Comparison of ENCODE assay signal across 9 cellular contexts in the genomic region with DNA sequence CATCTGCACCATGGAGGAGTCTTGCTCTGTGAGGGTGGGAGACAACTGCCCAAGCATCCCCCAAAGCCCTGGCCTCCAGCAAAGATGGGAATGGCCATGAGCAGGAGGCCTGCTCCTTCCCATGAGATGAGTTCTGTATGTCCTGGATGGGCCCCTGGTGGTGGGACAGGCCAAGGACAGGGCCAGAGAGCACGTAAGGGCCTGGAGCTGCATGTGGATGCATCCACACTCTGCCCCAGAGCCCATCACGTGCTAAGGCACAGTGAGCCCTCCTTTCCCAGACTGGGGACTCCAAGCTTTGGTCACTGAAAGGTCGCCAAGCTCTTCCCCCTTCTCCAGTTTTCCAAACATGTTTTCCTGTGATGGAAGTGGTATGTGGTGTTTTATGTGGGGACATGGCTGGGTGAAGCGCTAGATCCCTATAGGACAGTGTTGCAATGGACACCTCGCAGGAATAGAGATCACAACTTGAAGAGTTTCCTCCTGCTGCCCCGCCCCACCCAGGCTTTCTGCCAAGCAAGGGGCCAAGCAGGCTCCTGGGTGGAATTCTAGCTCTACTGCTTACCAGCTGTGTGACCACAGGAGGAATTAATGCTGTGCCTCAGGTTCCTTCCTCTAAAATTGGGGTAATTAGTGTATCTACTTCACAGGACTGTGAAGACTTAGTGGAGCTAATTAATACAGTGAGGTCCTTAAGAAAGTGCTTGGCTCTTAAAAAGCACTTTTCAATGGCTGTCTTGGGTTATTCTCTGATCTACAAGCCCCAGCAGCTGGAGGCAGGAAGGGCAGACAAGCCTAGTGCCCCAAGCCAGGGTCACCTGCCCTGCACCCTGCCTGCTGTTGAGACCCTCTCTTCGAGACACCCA.
A peak's percentile ranks its signal among the peaks of the same experiment; 100 is the strongest.
DNase-seq lines count a peak whose midpoint lies in the region; ATAC-seq, FAIRE-seq and TF ChIP-seq lines count a peak whose summit lies in the region.
"Had no signal": no experiment of that assay in that cellular context is flagged by ENCODE, and none has a peak within 500 bp of the region (broad histone marks: within the 10 kb centered on the region; RNA-seq: fewer than 3 reads in every experiment).

No MANE protein-coding gene starts in this region.

- H3K9me3 ChIP-seq in gastrocnemius medialis = no peaks in the 10 kb centered on the region
- H3K9me3 ChIP-seq: breast epithelium had no signal

- no peaks in the 10 kb centered on the region for H3K36me3 Mint-ChIP-seq in activated CD4-positive, alpha-beta T cell treated with anti-CD3 and anti-CD28 coated beads, Interleukin-2, amount 10 ng/mL, durations not matched to agents 24 days and 14 days (ENCODE audit: low read depth)

- DNase-seq in GM12891 (ENCODE audit: insufficient read length, low spot score) = no peak
- DNase-seq in RPMI7951 (ENCODE audit: low read depth) = peak; percentile 88
- peak; percentile 70 for DNase-seq in fibroblast of gingiva (ENCODE audit: low read depth)
- peak in 1 of 2 donors; percentile 49 for DNase-seq in gastrocnemius medialis
- no peak for DNase-seq in activated CD4-positive, alpha-beta T cell treated with anti-CD3 and anti-CD28 coated beads, Interleukin-2, amount 10 ng/mL, durations not matched to agents 24 days and 14 days
- DNase-seq in NCI-H1105 treated with DMSO at 0.1 percent for 48 hours (lab: John Stamatoyannopoulos, UW) = no peak
- no peak for DNase-seq in stimulated activated CD8-positive, alpha-beta memory T cell treated with anti-CD3 and anti-CD28 coated beads, Interleukin-4, amount 100 ng/mL, for 48 hours

- no peak overlapping the region for H3K4me3 ChIP-seq in gastrocnemius medialis
- H3K4me3 ChIP-seq: breast epithelium had no signal

- TF ChIP-seq CTCF in gastrocnemius medialis (IDR thresholded peaks at IDR 0.05 in 4 of 5, conservative IDR thresholded peaks at IDR 0.05 in 1 of 5) = no peak

- peaks cover 30% of the 10 kb centered on the region for H3K4me1 Mint-ChIP-seq in activated CD4-positive, alpha-beta T cell treated with anti-CD3 and anti-CD28 coated beads, Interleukin-2, amount 10 ng/mL, durations not matched to agents 24 days and 14 days

- H3K9me3 Mint-ChIP-seq in activated CD4-positive, alpha-beta T cell treated with anti-CD3 and anti-CD28 coated beads, Interleukin-2, amount 10 ng/mL, durations not matched to agents 24 days and 14 days = no peaks in the 10 kb centered on the region

- intact Hi-C loops in gastrocnemius medialis (cut with DNase I; ENCODE audit: low total_unique reads) = no loop called here
- intact Hi-C loops in activated CD4-positive, alpha-beta T cell treated with anti-CD3 and anti-CD28 coated beads, Interleukin-2, amount 10 ng/mL, durations not matched to agents 24 days and 14 days (cut with micrococcal nuclease) = loop anchor here (5.0 kb wide), 1 partner anchor 35 kb away; no protein-coding TSS in a partner anchor

- peak; percentile 22 to 24 for ATAC-seq in gastrocnemius medialis
- ATAC-seq in activated CD4-positive, CD25-positive, alpha-beta regulatory T cell treated with anti-CD3 and anti-CD28 coated beads, Interleukin-2, amount 50 U/mL, for 24 hours = no peak

- H3K27me3 ChIP-seq in gastrocnemius medialis = no peaks in the 10 kb centered on the region
- H3K27me3 ChIP-seq: breast epithelium had no signal

- no peak overlapping the region for H3K27ac ChIP-seq in gastrocnemius medialis

- no peak overlapping the region for H3K27ac Mint-ChIP-seq in activated CD4-positive, alpha-beta T cell treated with anti-CD3 and anti-CD28 coated beads, Interleukin-2, amount 10 ng/mL, durations not matched to agents 24 days and 14 days

- H3K27me3 Mint-ChIP-seq in activated CD4-positive, alpha-beta T cell treated with anti-CD3 and anti-CD28 coated beads, Interleukin-2, amount 10 ng/mL, durations not matched to agents 24 days and 14 days = no peaks in the 10 kb centered on the region

- H3K36me3 ChIP-seq in gastrocnemius medialis = no peaks in the 10 kb centered on the region
- H3K36me3 ChIP-seq: breast epithelium had no signal

- no peak overlapping the region for H3K4me3 Mint-ChIP-seq in activated CD4-positive, alpha-beta T cell treated with anti-CD3 and anti-CD28 coated beads, Interleukin-2, amount 10 ng/mL, durations not matched to agents 24 days and 14 days

- FAIRE-seq in GM12891 (lab: Jason Lieb, UNC) = peak; percentile 9

- peaks cover 73 to 85% of the 10 kb centered on the region in 2 donors for H3K4me1 ChIP-seq in gastrocnemius medialis

- no peak for TF ChIP-seq POLR2A in GM12891 (IDR thresholded peaks at IDR 0.05; ENCODE audit: low read depth, low read length)
- no peak for TF ChIP-seq POLR2A in gastrocnemius medialis (IDR thresholded peaks at IDR 0.05)

- in situ Hi-C loops in gastrocnemius medialis (cut with MboI; ENCODE audit: low sequenced_read_pairs in 4 of 4) = no loop called here

TF ChIP-seq in GM12891, 5 proteins besides CTCF, POLR2A, EP300 and RAD21:
- TF ChIP-seq TAF1 (IDR thresholded peaks at IDR 0.05; ENCODE audit: low read depth, low read length) (no peak), PAX5 (IDR thresholded peaks at IDR 0.05; ENCODE audit: insufficient read depth, low read length, severe bottlenecking) (no peak), POLR2AphosphoS5 (IDR thresholded peaks at IDR 0.05; ENCODE audit: low read depth, low read length) (no peak), POU2F2 (IDR thresholded peaks at IDR 0.05; ENCODE audit: low read depth, low read length) (no peak)

Comparison
In these comparisons a context has a peak if more than half of its experiments do, and no peak if none do; other contexts are left out.
1. DNase-seq: peak in RPMI7951 (single experiment) and fibroblast of gingiva (single experiment); none in GM12891 (single experiment), activated CD4-positive, alpha-beta T cell treated with anti-CD3 and anti-CD28 coated beads, Interleukin-2, amount 10 ng/mL, durations not matched to agents 24 days and 14 days (single experiment), NCI-H1105 treated with DMSO at 0.1 percent for 48 hours (single experiment) and stimulated activated CD8-positive, alpha-beta memory T cell treated with anti-CD3 and anti-CD28 coated beads, Interleukin-4, amount 100 ng/mL, for 48 hours (single experiment).
2. ATAC-seq: peak in gastrocnemius medialis (2 of 2); none in activated CD4-positive, CD25-positive, alpha-beta regulatory T cell treated with anti-CD3 and anti-CD28 coated beads, Interleukin-2, amount 50 U/mL, for 24 hours (0 of 2).